6 cellular contexts compared by ENCODE assay signal in genomic region chr6:149943321-149943720, GRCh38. TPM values are rescaled to one million over a fixed set of nuclear protein-coding genes. Genes with fewer than 3 reads are reported as not detected.
"Had no signal": no experiment of that assay in that cellular context is flagged by ENCODE, and none has a peak within 500 bp of the region (broad histone marks: within the 10 kb centered on the region; RNA-seq: fewer than 3 reads in every experiment).

No MANE protein-coding gene starts in this region.

RNA-seq across cellular contexts. Expression of gene ULBP2, which starts 1.5 kb away (rescaled TPM):
- total RNA-seq: spleen had no signal

RNA-seq across cellular contexts. Expression of gene RAET1G, which starts 20.4 kb away (rescaled TPM):
- total RNA-seq: activated naive CD8-positive, alpha-beta T cell treated with anti-CD3 and anti-CD28 coated beads, Interleukin-2, amount 10 ng/mL, durations not matched to agents 7 days and 5 days; body of pancreas; mononuclear cell; T-helper 1 cell treated with Interleukin-12 subunit alpha and Interleukin-12 subunit beta and Interleukin-4 antibody, amounts not matched to agents 30 ng/mL and 1 ng/mL, for 36 hours had no signal

RNA-seq across cellular contexts. Expression of gene ULBP1, which starts 20.4 kb away (rescaled TPM):
- total RNA-seq: body of pancreas had no signal

RNA-seq across cellular contexts. Expression of gene RAET1E, which starts 45.4 kb away (rescaled TPM):
- total RNA-seq: activated naive CD8-positive, alpha-beta T cell treated with anti-CD3 and anti-CD28 coated beads, Interleukin-2, amount 10 ng/mL, durations not matched to agents 7 days and 5 days; body of pancreas; endothelial cell of umbilical vein; mononuclear cell; T-helper 1 cell treated with Interleukin-12 subunit alpha and Interleukin-12 subunit beta and Interleukin-4 antibody, amounts not matched to agents 30 ng/mL and 1 ng/mL, for 36 hours had no signal
